In genomic region chr10:75209325-75210192, GRCh38 we compare ENCODE assay signal across 8 cellular contexts. TPM values are rescaled to one million over a fixed set of nuclear protein-coding genes. Genes with fewer than 3 reads are reported as not detected.
A peak's percentile ranks its signal among the peaks of the same experiment; 100 is the strongest.
DNase-seq lines count a peak whose midpoint lies in the region; ATAC-seq and TF ChIP-seq lines count a peak whose summit lies in the region.

No MANE protein-coding gene starts in this region.

- H3K9me3 Mint-ChIP-seq in activated T-helper 2 cell treated with anti-CD3 and anti-CD28 coated beads, Interferon-gamma antibody, Interleukin-2, Interleukin-4, amounts not matched to agents 10 μg/mL and 5 μg/mL and 100 μg/mL, durations not matched to agents 14 hours and 24 hours and 36 hours: no peaks in the 10 kb centered on the region
- H3K9me3 Mint-ChIP-seq in neural progenitor cell: no peaks in the 10 kb centered on the region

- H3K79me2 ChIP-seq in PC-3 (ENCODE audit: low read length) (peaks cover 40% of the 10 kb centered on the region), neural progenitor cell (ENCODE audit: low read depth) (peaks cover 41% of the 10 kb centered on the region)

- H4K20me1 ChIP-seq in PC-3 (ENCODE audit: low read length) (peaks cover 32% of the 10 kb centered on the region), neural progenitor cell (ENCODE audit: low read depth) (peaks cover 20% of the 10 kb centered on the region)

- DNase-seq in PC-3 (peak; percentile 80), fibroblast of villous mesenchyme (ENCODE audit: low read depth) (peak; percentile 74), neural progenitor cell (ENCODE audit: low spot score) (no peak), substantia nigra (lab: John Stamatoyannopoulos, UW) (peak in 33 of 49 donors; percentile 35 to 75 (median 57))
- DNase-seq in activated T-helper 2 cell treated with anti-CD3 and anti-CD28 coated beads, Interferon-gamma antibody, Interleukin-2, Interleukin-4, amounts not matched to agents 10 μg/mL and 5 μg/mL and 100 μg/mL, durations not matched to agents 14 hours and 24 hours and 36 hours (ENCODE audit: low spot score): peak; percentile 75

- peaks cover 32% of the 10 kb centered on the region for H3K4me1 Mint-ChIP-seq in activated T-helper 2 cell treated with anti-CD3 and anti-CD28 coated beads, Interferon-gamma antibody, Interleukin-2, Interleukin-4, amounts not matched to agents 10 μg/mL and 5 μg/mL and 100 μg/mL, durations not matched to agents 14 hours and 24 hours and 36 hours (ENCODE audit: low read depth)
- H3K4me1 Mint-ChIP-seq in neural progenitor cell: peaks cover 28% of the 10 kb centered on the region

- BruUV-seq in PC-3 (replicated peaks; lab: Mats Ljungman, UMichigan): TSS peak; percentile 95

- peaks cover 47% of the 10 kb centered on the region for H3K4me1 ChIP-seq in PC-3 (ENCODE audit: insufficient read depth, low read length)
- peaks cover 18% of the 10 kb centered on the region for H3K4me1 ChIP-seq in neural progenitor cell

- intact Hi-C loops in PC-3 (cut with micrococcal nuclease): loop anchor here (1.0 kb wide), 4 partner anchors 14 to 98 kb away; partner anchors contain the start of gene SAMD8
- intact Hi-C loops in activated T-helper 2 cell treated with anti-CD3 and anti-CD28 coated beads, Interferon-gamma antibody, Interleukin-2, Interleukin-4, amounts not matched to agents 10 μg/mL and 5 μg/mL and 100 μg/mL, durations not matched to agents 14 hours and 24 hours and 36 hours (cut with micrococcal nuclease): loop anchor here (1.0 to 5.0 kb wide), 7 partner anchors 21 to 622 kb away; partner anchors contain the start of gene KAT6B

- POLR2A ChIA-PET in PC-3 (lab: Charles Lee; ENCODE audit: unreplicated experiment): interaction anchor here (0.7 to 2.2 kb wide), 4 partner anchors 10 to 26 kb away, joined by 3 to 34 read pairs (median 4); partner anchors contain the start of gene COMTD1

- CTCF ChIA-PET in PC-3 (lab: Charles Lee): interaction anchor here (0.5 to 3.3 kb wide), 7 partner anchors 11 to 188 kb away, joined by 3 to 65 read pairs (median 3); partner anchors contain the start of gene COMTD1

- peak overlapping the region; percentile 99 for H3K27ac ChIP-seq in C4-2B
- peak overlapping the region; percentile 85 for H3K27ac ChIP-seq in PC-3 (ENCODE audit: low read length)
- no peak overlapping the region for H3K27ac ChIP-seq in neural progenitor cell
- H3K27ac ChIP-seq in substantia nigra (ENCODE audit: low read depth, low read length, poor library complexity, severe bottlenecking): peak overlapping the region; percentile 96

- no peaks in the 10 kb centered on the region for H3F3A ChIP-seq in PC-3 (ENCODE audit: low read length, unreplicated experiment)
- peaks cover 9% of the 10 kb centered on the region for H3F3A ChIP-seq in neural progenitor cell (ENCODE audit: low read depth)

- H3K4me2 ChIP-seq in PC-3 (ENCODE audit: low read length) (peak overlapping the region; percentile 87), neural progenitor cell (peak overlapping the region; percentile 93)

- H3K9me3 ChIP-seq in PC-3 (ENCODE audit: low read length) (no peaks in the 10 kb centered on the region), neural progenitor cell (ENCODE audit: low read depth) (no peaks in the 10 kb centered on the region)

- peaks cover 31% of the 10 kb centered on the region for H3K36me3 Mint-ChIP-seq in activated T-helper 2 cell treated with anti-CD3 and anti-CD28 coated beads, Interferon-gamma antibody, Interleukin-2, Interleukin-4, amounts not matched to agents 10 μg/mL and 5 μg/mL and 100 μg/mL, durations not matched to agents 14 hours and 24 hours and 36 hours (ENCODE audit: low read depth)
- H3K36me3 Mint-ChIP-seq in neural progenitor cell: peaks cover 15% of the 10 kb centered on the region

- H3K27me3 Mint-ChIP-seq in activated T-helper 2 cell treated with anti-CD3 and anti-CD28 coated beads, Interferon-gamma antibody, Interleukin-2, Interleukin-4, amounts not matched to agents 10 μg/mL and 5 μg/mL and 100 μg/mL, durations not matched to agents 14 hours and 24 hours and 36 hours (ENCODE audit: low read depth): no peaks in the 10 kb centered on the region
- H3K27me3 Mint-ChIP-seq in neural progenitor cell (ENCODE audit: insufficient read depth, low read depth): peaks cover 2% of the 10 kb centered on the region

- peak; percentile 70 for TF ChIP-seq POLR2A in GM19099 (IDR thresholded peaks at IDR 0.05; ENCODE audit: extremely low read depth, insufficient read length, low read depth)

- peaks cover 30% of the 10 kb centered on the region for H3K36me3 ChIP-seq in PC-3 (ENCODE audit: low read depth, low read length)
- H3K36me3 ChIP-seq in neural progenitor cell: peaks cover 12% of the 10 kb centered on the region

- TF ChIP-seq CTCF in C4-2B (conservative IDR thresholded peaks at IDR 0.05) (no peak), PC-3 (conservative IDR thresholded peaks at IDR 0.05; ENCODE audit: low read depth, low read length) (no peak), fibroblast of villous mesenchyme (IDR thresholded peaks at IDR 0.05; ENCODE audit: insufficient read depth, low read depth, low read length) (no peak), neural progenitor cell (IDR thresholded peaks at IDR 0.05) (no peak)

- H2AFZ ChIP-seq in PC-3 (ENCODE audit: low read length): peak overlapping the region; percentile 85
- H2AFZ ChIP-seq in neural progenitor cell (replicated peaks): peak overlapping the region; percentile 18

- ATAC-seq in HG03342 (IDR thresholded peaks at IDR 0.05; ENCODE audit: unreplicated experiment): peak; percentile 40
- peak; percentile 69 for ATAC-seq in PC-3

- H3K4me3 ChIP-seq in PC-3 (ENCODE audit: low read length): peak overlapping the region; percentile 72
- peak overlapping the region; percentile 85 for H3K4me3 ChIP-seq in fibroblast of villous mesenchyme (ENCODE audit: low read depth, low read length)
- H3K4me3 ChIP-seq in neural progenitor cell: peak overlapping the region; percentile 90

- no peaks in the 10 kb centered on the region for H3K27me3 ChIP-seq in PC-3 (ENCODE audit: low read length)
- no peaks in the 10 kb centered on the region for H3K27me3 ChIP-seq in neural progenitor cell

- H3K9ac ChIP-seq in PC-3 (ENCODE audit: low read length): peak overlapping the region; percentile 89
- H3K9ac ChIP-seq in neural progenitor cell: no peak overlapping the region

- H3K4me3 Mint-ChIP-seq in activated T-helper 2 cell treated with anti-CD3 and anti-CD28 coated beads, Interferon-gamma antibody, Interleukin-2, Interleukin-4, amounts not matched to agents 10 μg/mL and 5 μg/mL and 100 μg/mL, durations not matched to agents 14 hours and 24 hours and 36 hours (ENCODE audit: low read depth): peak overlapping the region; percentile 95
- peak overlapping the region; percentile 95 for H3K4me3 Mint-ChIP-seq in neural progenitor cell

- H3K27ac Mint-ChIP-seq in activated T-helper 2 cell treated with anti-CD3 and anti-CD28 coated beads, Interferon-gamma antibody, Interleukin-2, Interleukin-4, amounts not matched to agents 10 μg/mL and 5 μg/mL and 100 μg/mL, durations not matched to agents 14 hours and 24 hours and 36 hours: peak overlapping the region; percentile 100
- H3K27ac Mint-ChIP-seq in neural progenitor cell: peak overlapping the region; percentile 97

- H3K9me2 ChIP-seq in PC-3 (replicated peaks; ENCODE audit: low read length): no peaks in the 10 kb centered on the region

RNA-seq across cellular contexts. Expression of gene VDAC2, which starts 1.0 kb away (rescaled TPM):
- total RNA-seq in PC-3 (2014; rRNA removed): 463 and 542 TPM in 2 replicates
- total RNA-seq in activated T-helper 2 cell treated with anti-CD3 and anti-CD28 coated beads, Interferon-gamma antibody, Interleukin-2, Interleukin-4, amounts not matched to agents 10 μg/mL and 5 μg/mL and 100 μg/mL, durations not matched to agents 14 hours and 24 hours and 36 hours: 219 and 221 TPM in 2 replicates
- 133 and 182 TPM in 2 replicates for total RNA-seq in fibroblast of villous mesenchyme
- total RNA-seq in neural progenitor cell (ENCODE audit: low replicate concordance): 163 and 341 TPM in 2 replicates

RNA-seq across cellular contexts. Expression of gene COMTD1, which starts 26.2 kb away (rescaled TPM):
- 183 and 214 TPM in 2 replicates for total RNA-seq in PC-3 (2014; rRNA removed)
- 38.5 and 38.7 TPM in 2 replicates for total RNA-seq in activated T-helper 2 cell treated with anti-CD3 and anti-CD28 coated beads, Interferon-gamma antibody, Interleukin-2, Interleukin-4, amounts not matched to agents 10 μg/mL and 5 μg/mL and 100 μg/mL, durations not matched to agents 14 hours and 24 hours and 36 hours
- 3.9 and 10.3 TPM in 2 replicates for total RNA-seq in fibroblast of villous mesenchyme
- total RNA-seq in neural progenitor cell (ENCODE audit: low replicate concordance): 2.1 and 5.3 TPM in 2 replicates
